24 cellular contexts compared by ENCODE assay signal in the genomic region with DNA sequence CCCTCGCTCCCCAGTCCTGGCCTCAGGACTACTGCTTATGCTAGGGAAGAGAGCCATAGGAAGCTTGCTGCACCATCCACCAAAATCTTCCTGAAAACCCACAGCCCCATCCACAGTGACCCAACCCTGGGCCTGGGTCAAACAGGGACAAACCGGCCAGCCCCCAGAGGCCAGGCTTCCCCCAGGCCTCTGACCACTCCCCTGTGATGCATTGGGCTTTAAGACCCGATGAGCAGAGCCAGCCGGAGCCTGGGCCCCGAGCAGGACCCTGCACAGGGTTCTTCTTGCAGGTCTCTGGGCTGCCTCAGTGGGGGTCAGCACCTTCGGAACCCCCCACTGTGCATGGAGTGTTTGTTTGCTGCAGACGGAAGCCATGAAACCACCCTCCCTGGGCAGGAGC.
DNase-seq lines count a peak whose midpoint lies in the region; ATAC-seq and TF ChIP-seq lines count a peak whose summit lies in the region.
"Had no signal": no experiment of that assay in that cellular context is flagged by ENCODE, and none has a peak within 500 bp of the region (broad histone marks: within the 10 kb centered on the region; RNA-seq: fewer than 3 reads in every experiment).

No MANE protein-coding gene starts in this region.

- no peaks in the 10 kb centered on the region for H3K4me1 ChIP-seq in right atrium auricular region
- no peaks in the 10 kb centered on the region for H3K4me1 ChIP-seq in right cardiac atrium (ENCODE audit: control insufficient read depth, insufficient read depth, low read length)
- H3K4me1 ChIP-seq in spleen, result no peaks in the 10 kb centered on the region
- peaks cover 4% of the 10 kb centered on the region for H3K4me1 ChIP-seq in Karpas-422 (ENCODE audit: low read length)
- H3K4me1 ChIP-seq: BLaER1, HAP-1, SJSA1 had no signal

- H3K9me3 ChIP-seq in right atrium auricular region (no peaks in the 10 kb centered on the region), right cardiac atrium (ENCODE audit: control insufficient read depth, low read length) (no peaks in the 10 kb centered on the region), spleen (no peaks in the 10 kb centered on the region), Karpas-422 (ENCODE audit: low read length) (no peaks in the 10 kb centered on the region)
- H3K9me3 ChIP-seq: BLaER1, HAP-1 had no signal

- TF ChIP-seq CTCF in right atrium auricular region (IDR thresholded peaks at IDR 0.05) (no peak), spleen (IDR thresholded peaks at IDR 0.05 in 8 of 11, conservative IDR thresholded peaks at IDR 0.05 in 3 of 11) (no peak)

- 87% methylated on average over 7 of the region's 7 CpGs for WGBS in right cardiac atrium
- 82 to 90% (median 87%) methylated on average over 7 of the region's 7 CpGs; no CpG with 5 or more reads in 1 of the 5 donors for whole genome bisulfite sequencing in spleen, 5 donors

- DNase-seq in right atrium auricular region (ENCODE audit: low spot score), result peak; percentile 28
- no peak for DNase-seq in right cardiac atrium
- peak; percentile 75 for DNase-seq in mesenteric fat pad (ENCODE audit: low spot score)
- DNase-seq in spleen, result peak; percentile 38
- DNase-seq in T-helper 1 cell, result no peak
- DNase-seq in Karpas-422, result no peak
- DNase-seq: CD4-positive, CD25-positive, alpha-beta regulatory T cell; HFFc6; MV-4-11; NCI-H1105; NCI-H1436 treated with DMSO at 0.1 percent for 48 hours; NCI-H187 treated with DMSO at 0.1 percent for 48 hours; NCI-H2107; NCI-H446; NCI-H524 treated with DMSO at 0.1 percent for 48 hours; NCI-H774; NK-92 treated with Interleukin-12 subunit alpha and Interleukin-12 subunit beta, amount 100 ng/mL, for 24 hours; PC-3 had no signal

- no peak for ATAC-seq in right cardiac atrium
- no peak for ATAC-seq in GM19035 (IDR thresholded peaks at IDR 0.05; ENCODE audit: unreplicated experiment)
- ATAC-seq: GM23338, K562, PC-3 had no signal

- H4K20me1 ChIP-seq in Karpas-422 (ENCODE audit: insufficient read depth, low read depth, low read length), result peaks cover 3% of the 10 kb centered on the region; the same call in 1 of the 2 replicates

- H3K4me2 ChIP-seq in Karpas-422 (ENCODE audit: low read depth, low read length, poor library complexity, severe bottlenecking), result no peak overlapping the region
- H3K4me2 ChIP-seq: BLaER1, GM23338 had no signal

- no peaks in the 10 kb centered on the region for H3K9me2 ChIP-seq in Karpas-422 (replicated peaks; ENCODE audit: insufficient read depth, low read length)

- no peaks in the 10 kb centered on the region for H3K79me2 ChIP-seq in Karpas-422 (ENCODE audit: low read length)

- H2AFZ ChIP-seq in Karpas-422 (ENCODE audit: low read length), result no peak overlapping the region
- H2AFZ ChIP-seq: GM23338 had no signal

- H3K36me3 ChIP-seq in right atrium auricular region (no peaks in the 10 kb centered on the region), spleen (no peaks in the 10 kb centered on the region), Karpas-422 (ENCODE audit: insufficient read depth, low read length) (no peaks in the 10 kb centered on the region)
- H3K36me3 ChIP-seq: BLaER1, HAP-1, SJSA1 had no signal

- H3K27ac ChIP-seq in right atrium auricular region (no peak overlapping the region), right cardiac atrium (ENCODE audit: low read length) (no peak overlapping the region), spleen (no peak overlapping the region), Karpas-422 (ENCODE audit: low read length) (no peak overlapping the region)
- H3K27ac ChIP-seq: BLaER1, SJSA1 had no signal

- no peak for TF ChIP-seq POLR2A in spleen (IDR thresholded peaks at IDR 0.05)

- intact Hi-C loops in right cardiac atrium (cut with DNase I) (loop anchor here in 1 of 4 donors (10.0 kb wide), 1 partner anchor 61 kb away; no protein-coding TSS in a partner anchor), spleen (cut with DNase I; ENCODE audit: low total_unique reads) (no loop called here)

- no peaks in the 10 kb centered on the region for H3K27me3 ChIP-seq in right atrium auricular region
- H3K27me3 ChIP-seq in right cardiac atrium (ENCODE audit: control insufficient read depth, insufficient read depth), result no peaks in the 10 kb centered on the region
- H3K27me3 ChIP-seq in spleen (replicated peaks in 1 of 7), result peaks cover 0 to 28% (median 0%) of the 10 kb centered on the region in 7 donors
- no peaks in the 10 kb centered on the region for H3K27me3 ChIP-seq in Karpas-422 (ENCODE audit: low read length)
- H3K27me3 ChIP-seq: BLaER1, SJSA1 had no signal

- H3K4me3 ChIP-seq in right atrium auricular region, result no peak overlapping the region
- no peak overlapping the region for H3K4me3 ChIP-seq in right cardiac atrium (ENCODE audit: low read length)
- no peak overlapping the region for H3K4me3 ChIP-seq in spleen
- no peak overlapping the region for H3K4me3 ChIP-seq in Karpas-422 (ENCODE audit: low read length)
- H3K4me3 ChIP-seq: BLaER1, GM23338, HAP-1, K562, SJSA1 had no signal

- no peak overlapping the region for H3K9ac ChIP-seq in Karpas-422 (ENCODE audit: low read length)
- H3K9ac ChIP-seq: BLaER1 had no signal

Comparison
In these comparisons a context has a peak if more than half of its experiments do, and no peak if none do; other contexts are left out.
1. DNase-seq: peak in right atrium auricular region (single experiment), mesenteric fat pad (single experiment) and spleen (single experiment); none in right cardiac atrium (0 of 3), T-helper 1 cell (0 of 5) and Karpas-422 (single experiment).